Comparison of ENCODE assay signal across 1 cellular context in the genomic region with DNA sequence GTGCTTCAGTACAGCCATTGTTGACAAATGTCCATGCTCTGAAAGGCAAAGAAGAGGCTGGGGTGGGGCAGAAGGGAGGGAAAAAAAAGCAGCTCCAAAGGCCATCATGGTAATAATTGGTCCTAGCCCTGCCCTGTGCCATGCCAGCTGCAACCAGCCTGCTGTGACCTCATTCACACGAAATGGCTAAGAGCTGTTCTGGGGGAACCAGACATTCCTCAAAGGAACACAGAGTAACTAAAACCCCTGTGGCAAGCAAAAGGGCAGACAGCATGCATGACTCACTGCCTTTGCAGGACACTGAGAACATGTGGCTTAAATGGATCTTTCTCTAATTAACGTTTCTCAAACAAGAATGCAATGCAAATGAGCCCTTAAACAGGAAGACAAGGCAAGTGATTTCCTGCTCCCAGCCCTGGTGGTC.
TF ChIP-seq lines count a peak whose summit lies in the region.

No MANE protein-coding gene starts in this region.

TF ChIP-seq in GM23338, 12 proteins besides CTCF, POLR2A, EP300 and RAD21 (continued from another document):
- TF ChIP-seq, protein P1, sequence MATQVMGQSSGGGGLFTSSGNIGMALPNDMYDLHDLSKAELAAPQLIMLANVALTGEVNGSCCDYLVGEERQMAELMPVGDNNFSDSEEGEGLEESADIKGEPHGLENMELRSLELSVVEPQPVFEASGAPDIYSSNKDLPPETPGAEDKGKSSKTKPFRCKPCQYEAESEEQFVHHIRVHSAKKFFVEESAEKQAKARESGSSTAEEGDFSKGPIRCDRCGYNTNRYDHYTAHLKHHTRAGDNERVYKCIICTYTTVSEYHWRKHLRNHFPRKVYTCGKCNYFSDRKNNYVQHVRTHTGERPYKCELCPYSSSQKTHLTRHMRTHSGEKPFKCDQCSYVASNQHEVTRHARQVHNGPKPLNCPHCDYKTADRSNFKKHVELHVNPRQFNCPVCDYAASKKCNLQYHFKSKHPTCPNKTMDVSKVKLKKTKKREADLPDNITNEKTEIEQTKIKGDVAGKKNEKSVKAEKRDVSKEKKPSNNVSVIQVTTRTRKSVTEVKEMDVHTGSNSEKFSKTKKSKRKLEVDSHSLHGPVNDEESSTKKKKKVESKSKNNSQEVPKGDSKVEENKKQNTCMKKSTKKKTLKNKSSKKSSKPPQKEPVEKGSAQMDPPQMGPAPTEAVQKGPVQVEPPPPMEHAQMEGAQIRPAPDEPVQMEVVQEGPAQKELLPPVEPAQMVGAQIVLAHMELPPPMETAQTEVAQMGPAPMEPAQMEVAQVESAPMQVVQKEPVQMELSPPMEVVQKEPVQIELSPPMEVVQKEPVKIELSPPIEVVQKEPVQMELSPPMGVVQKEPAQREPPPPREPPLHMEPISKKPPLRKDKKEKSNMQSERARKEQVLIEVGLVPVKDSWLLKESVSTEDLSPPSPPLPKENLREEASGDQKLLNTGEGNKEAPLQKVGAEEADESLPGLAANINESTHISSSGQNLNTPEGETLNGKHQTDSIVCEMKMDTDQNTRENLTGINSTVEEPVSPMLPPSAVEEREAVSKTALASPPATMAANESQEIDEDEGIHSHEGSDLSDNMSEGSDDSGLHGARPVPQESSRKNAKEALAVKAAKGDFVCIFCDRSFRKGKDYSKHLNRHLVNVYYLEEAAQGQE (IDR thresholded peaks at IDR 0.05; ENCODE audit: unreplicated experiment) = no peak
